ENCODE assay signal across 10 cellular contexts in genomic region chr12:63918788-63919300, GRCh38.
DNase-seq lines count a peak whose midpoint lies in the region; ATAC-seq and TF ChIP-seq lines count a peak whose summit lies in the region.
"Had no signal": no experiment of that assay in that cellular context is flagged by ENCODE, and none has a peak within 500 bp of the region (broad histone marks: within the 10 kb centered on the region; RNA-seq: fewer than 3 reads in every experiment).

No MANE protein-coding gene starts in this region.

- H3K27ac Mint-ChIP-seq in CD14-positive monocyte, result peak overlapping the region; percentile 92 to 99 (median 98)
- H3K27ac Mint-ChIP-seq in nephron progenitor cell, result peak overlapping the region; percentile 21

- intact Hi-C loops in CD14-positive monocyte (cut with micrococcal nuclease), result loop anchor here (2.0 to 10.0 kb wide), 4 partner anchors 36 to 486 kb away; partner anchors contain the start of genes SRGAP1 (in 1 of the 2) and XPOT (in 1 of the 2)

- no peak overlapping the region for H3K27ac ChIP-seq in WERI-Rb-1

- H3K4me3 Mint-ChIP-seq in CD14-positive monocyte, result peak overlapping the region; percentile 64 to 82
- H3K4me3 Mint-ChIP-seq in nephron progenitor cell, result no peak overlapping the region

- ATAC-seq in HG03025 (IDR thresholded peaks at IDR 0.05; ENCODE audit: low FRiP score, unreplicated experiment) (no peak), HG03095 (IDR thresholded peaks at IDR 0.05; ENCODE audit: unreplicated experiment) (no peak)

- TF ChIP-seq CTCF in CD14-positive monocyte (IDR thresholded peaks at IDR 0.05) (no peak), nephron progenitor cell (IDR thresholded peaks at IDR 0.05) (no peak), WERI-Rb-1 (IDR thresholded peaks at IDR 0.05; ENCODE audit: low read depth, low read length) (no peak)

- H3K36me3 Mint-ChIP-seq in CD14-positive monocyte, result peaks cover 0 to 4% of the 10 kb centered on the region in 2 donors
- H3K36me3 Mint-ChIP-seq in nephron progenitor cell (ENCODE audit: low read depth), result no peaks in the 10 kb centered on the region

- H3K9me3 ChIP-seq in WERI-Rb-1 (ENCODE audit: severe bottlenecking), result no peaks in the 10 kb centered on the region

- H3K4me1 Mint-ChIP-seq in CD14-positive monocyte (peaks cover 40% of the 10 kb centered on the region), nephron progenitor cell (peaks cover 47% of the 10 kb centered on the region)

- H3K27me3 Mint-ChIP-seq in CD14-positive monocyte (ENCODE audit: low read depth in 3 of 3), result peaks cover 0 to 6% (median 0%) of the 10 kb centered on the region in 3 donors
- H3K27me3 Mint-ChIP-seq in nephron progenitor cell (ENCODE audit: low read depth, poor library complexity), result peaks cover 3% of the 10 kb centered on the region

- no peaks in the 10 kb centered on the region for H3K27me3 ChIP-seq in WERI-Rb-1 (ENCODE audit: insufficient read depth, low read depth, severe bottlenecking)

- no peaks in the 10 kb centered on the region for H3K36me3 ChIP-seq in WERI-Rb-1

- no peak overlapping the region for H3K4me3 ChIP-seq in WERI-Rb-1 (ENCODE audit: low read depth, low read length)

- DNase-seq in CD14-positive monocyte (ENCODE audit: low spot score), result no peak
- DNase-seq in NCI-H226, result peak; percentile 96
- DNase-seq in dedifferentiated amniotic fluid mesenchymal stem cell (ENCODE audit: extremely low spot score), result peak; percentile 74
- DNase-seq in nephron progenitor cell, result no peak
- no peak for DNase-seq in WERI-Rb-1
- no peak for DNase-seq in stimulated activated CD4-positive, alpha-beta T cell treated with anti-CD3 and anti-CD28 coated beads, Interleukin-1b, Interleukin-23, amount 100 ng/mL, for 48 hours
- DNase-seq: NCI-H1092; stimulated activated CD8-positive, alpha-beta memory T cell treated with anti-CD3 and anti-CD28 coated beads, Interleukin-4, amount 100 ng/mL, for 48 hours had no signal

- H3K9me3 Mint-ChIP-seq in CD14-positive monocyte (peaks cover 0 to 3% (median 0%) of the 10 kb centered on the region in 7 donors), nephron progenitor cell (no peaks in the 10 kb centered on the region)

Comparison
In these comparisons a context has a peak if more than half of its experiments do, and no peak if none do; other contexts are left out.
1. DNase-seq: peak in NCI-H226 (single experiment) and dedifferentiated amniotic fluid mesenchymal stem cell (single experiment); none in CD14-positive monocyte (single experiment), nephron progenitor cell (single experiment), WERI-Rb-1 (single experiment) and stimulated activated CD4-positive, alpha-beta T cell treated with anti-CD3 and anti-CD28 coated beads, Interleukin-1b, Interleukin-23, amount 100 ng/mL, for 48 hours (single experiment).